ENCODE assay signal across 1 cellular context in genomic region chr5:143516249-143516648, GRCh38.
TF ChIP-seq lines count a peak whose summit lies in the region.

No MANE protein-coding gene starts in this region.

TF ChIP-seq in GM12878, 131 proteins besides CTCF, POLR2A, EP300 and RAD21 (continued from another document):
- TF ChIP-seq RELB (IDR thresholded peaks at IDR 0.05; ENCODE audit: low read depth) (no peak), BHLHE40 (IDR thresholded peaks at IDR 0.05; ENCODE audit: borderline replicate concordance in 1 of 2, low read depth in 2 of 2, low read length in 1 of 2) (no peak), HDAC2 (IDR thresholded peaks at IDR 0.05) (no peak), CHD4 (IDR thresholded peaks at IDR 0.05) (no peak), ZNF274 (IDR thresholded peaks at IDR 0.05; ENCODE audit: insufficient read depth, insufficient read length) (no peak), NFIC (IDR thresholded peaks at IDR 0.05; ENCODE audit: low read depth, low read length) (no peak), CEBPZ (IDR thresholded peaks at IDR 0.05; ENCODE audit: low read depth, low read length) (no peak), ELK1 (IDR thresholded peaks at IDR 0.05; ENCODE audit: low read depth, low read length) (no peak), IKZF2 (IDR thresholded peaks at IDR 0.05) (no peak), BRCA1 (IDR thresholded peaks at IDR 0.05; ENCODE audit: low read depth, low read length) (no peak), NR2C2 (IDR thresholded peaks at IDR 0.05; ENCODE audit: borderline replicate concordance, control insufficient read depth, insufficient read length, low read depth) (no peak), RBBP5 (conservative IDR thresholded peaks at IDR 0.05) (no peak), SKIL (IDR thresholded peaks at IDR 0.05; ENCODE audit: low read depth, poor library complexity, severe bottlenecking) (no peak), E2F4 (IDR thresholded peaks at IDR 0.05; ENCODE audit: low read depth, low read length) (no peak), DPF2 (IDR thresholded peaks at IDR 0.05) (no peak)
